ENCODE assay signal across 7 cellular contexts in the genomic region with DNA sequence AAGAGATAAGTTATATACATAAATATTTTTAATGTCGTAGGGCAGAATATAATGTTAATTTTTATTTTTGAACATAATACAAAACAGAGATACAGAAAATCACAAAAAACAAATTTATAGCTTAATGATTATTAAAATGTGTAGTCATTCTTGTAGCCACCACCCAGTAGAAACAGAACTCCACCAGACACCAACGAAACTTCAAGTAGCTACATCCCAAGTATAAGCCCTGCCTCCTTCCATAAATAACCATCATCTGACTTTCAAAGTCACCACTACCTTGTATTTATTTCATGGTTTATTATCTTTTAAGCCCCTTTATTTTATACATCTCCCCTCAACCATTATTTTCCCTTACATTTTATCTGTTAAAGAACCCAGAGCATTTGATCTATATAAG.
"Had no signal": no experiment of that assay in that cellular context is flagged by ENCODE, and none has a peak within 500 bp of the region (broad histone marks: within the 10 kb centered on the region; RNA-seq: fewer than 3 reads in every experiment).

No MANE protein-coding gene starts in this region.

- FAIRE-seq: G401.6, GM12891, GM12892, GM18507, GM19239 had no signal

- DNase-seq: GDM1, GF-D8 had no signal
